Comparison of ENCODE assay signal across 5 cellular contexts in the genomic region with DNA sequence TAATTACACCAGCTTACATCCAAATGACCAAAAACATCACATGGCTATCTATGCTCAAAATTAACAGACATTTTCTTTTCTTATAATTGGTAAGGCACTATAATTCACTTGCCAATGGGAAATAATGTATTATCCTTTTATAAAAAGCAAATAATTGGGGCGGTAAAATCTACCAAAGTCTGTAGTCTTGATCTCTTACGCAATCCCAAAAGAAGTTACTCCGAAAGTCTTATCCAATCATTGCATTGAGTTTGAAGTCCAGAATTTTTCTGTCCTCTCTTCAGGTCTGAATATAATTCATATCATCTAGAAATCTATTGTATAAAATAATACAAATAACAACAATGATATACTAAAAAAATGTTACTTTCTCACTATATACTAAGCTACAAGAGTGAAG.
"Had no signal": no experiment of that assay in that cellular context is flagged by ENCODE, and none has a peak within 500 bp of the region (broad histone marks: within the 10 kb centered on the region; RNA-seq: fewer than 3 reads in every experiment).

No MANE protein-coding gene starts in this region.

- H3K9ac ChIP-seq: KMS-11 had no signal

- H3K27ac ChIP-seq: HL-60, KMS-11 had no signal

- H3K4me2 ChIP-seq: KMS-11 had no signal

- DNase-seq: KBM-7, KG1 had no signal

- FAIRE-seq: HTR-8/SVneo had no signal
